8 cellular contexts compared by ENCODE assay signal in the genomic region with DNA sequence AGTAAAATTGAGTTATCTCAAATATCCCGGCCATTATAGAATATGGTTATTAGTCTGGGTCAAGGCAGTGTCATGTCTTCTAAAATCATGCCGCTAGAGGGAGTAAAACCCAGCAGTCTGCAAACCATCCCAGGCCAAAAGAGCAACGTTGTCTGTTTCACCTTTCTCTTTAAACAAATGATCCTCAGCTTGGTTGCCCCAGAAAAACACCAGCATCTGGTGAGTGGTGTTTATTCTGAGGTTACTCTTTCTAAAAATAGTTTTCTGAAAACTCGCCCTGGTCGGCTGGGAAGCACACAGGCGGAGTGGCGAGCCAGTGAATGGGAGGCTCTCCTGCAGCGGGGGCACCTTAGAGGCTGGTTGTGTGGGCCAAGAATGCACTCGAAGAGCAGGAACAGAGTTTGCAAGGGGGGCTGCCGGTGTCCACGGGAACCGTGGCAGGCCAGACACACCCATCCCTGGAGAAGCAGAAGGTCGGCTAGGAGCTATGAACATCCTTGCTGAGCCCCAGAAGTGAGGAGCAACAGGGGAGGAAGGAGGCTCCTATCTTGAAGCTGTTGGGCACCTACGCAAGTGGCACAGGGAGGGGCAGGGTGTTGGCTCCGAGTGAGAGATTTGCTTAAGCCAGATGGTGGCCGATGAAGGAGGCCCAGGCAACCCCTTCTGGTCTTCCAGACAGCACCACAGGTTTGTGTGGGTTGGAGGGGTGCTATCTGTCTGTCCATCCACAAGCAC.
DNase-seq lines count a peak whose midpoint lies in the region; ATAC-seq lines count a peak whose summit lies in the region.

No MANE protein-coding gene starts in this region.

- DNase-seq in G401 (ENCODE audit: low spot score): peak; percentile 67
- DNase-seq in KBM-7: peak; percentile 66
- peak; percentile 78 to 80 for DNase-seq in SHP77 (lab: John Stamatoyannopoulos, UW)
- peak; percentile 14 for DNase-seq in activated gamma-delta T cell (lab: John Stamatoyannopoulos, UW)
- DNase-seq in germinal center (ENCODE audit: low spot score): peak; percentile 86
- peak in 9 of 10 donors; percentile 10 to 83 (median 34) for DNase-seq in posterior cingulate gyrus
- DNase-seq in ureter (ENCODE audit: low spot score): peak; percentile 74

- peak; percentile 77 for ATAC-seq in GM21717 (IDR thresholded peaks at IDR 0.05; ENCODE audit: unreplicated experiment)

- intact Hi-C loops in posterior cingulate gyrus (cut with DNase I): loop anchor here (2.0 to 10.0 kb wide), 3 partner anchors 115 to 545 kb away; no protein-coding TSS in a partner anchor

- in situ Hi-C loops in G401 (cut with HindIII; ENCODE audit: low sequenced_read_pairs): loop anchor here (25.0 kb wide), 1 partner anchor 347 kb away; no protein-coding TSS in a partner anchor
- in situ Hi-C loops in KBM-7 (cut with MboI; ENCODE audit: low pct_unique_long_range_greater_than_20kb, low sequenced_read_pairs): loop anchor here (25.0 kb wide), 1 partner anchor 547 kb away; no protein-coding TSS in a partner anchor

Comparison
In these comparisons a context has a peak if more than half of its experiments do, and no peak if none do; other contexts are left out.
1. Peak in every context shown above with its lines: DNase-seq and ATAC-seq.
2. DNase-seq: peak in every context shown above with its lines; median percentile 86 in germinal center; 79 in SHP77; 74 in ureter; 67 in G401; 66 in KBM-7; 34 in posterior cingulate gyrus; 14 in activated gamma-delta T cell.